Comparison of ENCODE assay signal across 27 cellular contexts in the genomic region with DNA sequence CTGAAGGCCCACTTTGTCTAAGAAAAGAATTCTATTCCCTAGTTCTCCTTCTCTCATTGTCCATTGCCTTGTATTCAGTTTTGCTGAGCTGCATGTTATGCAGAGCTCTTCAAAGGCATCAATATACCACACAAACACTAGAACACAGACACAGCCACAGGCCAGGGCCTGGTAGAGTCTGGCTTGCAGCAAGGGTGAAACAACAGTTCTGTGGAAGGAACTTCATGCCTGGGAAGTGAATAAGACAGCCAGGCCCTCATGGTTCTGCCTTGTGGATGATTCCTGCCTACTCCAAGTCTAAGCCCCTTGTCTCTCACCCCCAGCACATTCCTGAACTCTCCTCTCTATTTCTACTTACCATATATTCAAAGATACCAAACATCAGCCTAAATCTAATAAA. TPM values are rescaled to one million over a fixed set of nuclear protein-coding genes. Genes with fewer than 3 reads are reported as not detected.
DNase-seq lines count a peak whose midpoint lies in the region; ATAC-seq and TF ChIP-seq lines count a peak whose summit lies in the region.
"Had no signal": no experiment of that assay in that cellular context is flagged by ENCODE, and none has a peak within 500 bp of the region (broad histone marks: within the 10 kb centered on the region; RNA-seq: fewer than 3 reads in every experiment).

No MANE protein-coding gene starts in this region.

- intact Hi-C loops in lower lobe of right lung (cut with DNase I): no loop called here

- H3K36me3 ChIP-seq in adipocyte (ENCODE audit: control insufficient read depth, insufficient read depth, low read length, severe bottlenecking) (no peaks in the 10 kb centered on the region), endodermal cell (ENCODE audit: control insufficient read depth, insufficient read depth, low read length) (no peaks in the 10 kb centered on the region), osteoblast (ENCODE audit: insufficient read depth, low read length) (no peaks in the 10 kb centered on the region), lower lobe of right lung (no peaks in the 10 kb centered on the region)

- H3K27me3 Mint-ChIP-seq in endodermal cell (ENCODE audit: insufficient read depth): no peaks in the 10 kb centered on the region
- H3K27me3 Mint-ChIP-seq: CD4-positive, alpha-beta T cell; IgD-negative memory B cell had no signal

- H3K9ac ChIP-seq in adipocyte (ENCODE audit: low read length): no peak overlapping the region
- no peak overlapping the region for H3K9ac ChIP-seq in endodermal cell (ENCODE audit: extremely low read depth, low read length, poor library complexity, severe bottlenecking)
- H3K9ac ChIP-seq: BLaER1 had no signal

- H3K9me3 ChIP-seq in adipocyte (ENCODE audit: control insufficient read depth, low read length) (no peaks in the 10 kb centered on the region), endodermal cell (ENCODE audit: control insufficient read depth, low read length) (no peaks in the 10 kb centered on the region), osteoblast (ENCODE audit: low read depth, low read length) (no peaks in the 10 kb centered on the region), lower lobe of right lung (no peaks in the 10 kb centered on the region)
- H3K9me3 ChIP-seq: BLaER1, Caco-2 had no signal

- no peaks in the 10 kb centered on the region for H3K79me2 ChIP-seq in osteoblast (ENCODE audit: insufficient read depth, low read length)

- H3K27ac ChIP-seq in endodermal cell (ENCODE audit: low read depth, low read length) (no peak overlapping the region), osteoblast (ENCODE audit: low read depth, low read length) (no peak overlapping the region), lower lobe of right lung (no peak overlapping the region)
- H3K27ac ChIP-seq: BLaER1, RWPE1, SK-N-MC had no signal

- H4K20me1 ChIP-seq in osteoblast (ENCODE audit: insufficient read depth, low read length): no peaks in the 10 kb centered on the region
- H4K20me1 ChIP-seq: BLaER1 had no signal

- no peaks in the 10 kb centered on the region for H3K4me1 Mint-ChIP-seq in endodermal cell
- H3K4me1 Mint-ChIP-seq: IgD-negative memory B cell had no signal

- no peaks in the 10 kb centered on the region for H3K27me3 ChIP-seq in adipocyte (replicated peaks; ENCODE audit: control insufficient read depth, insufficient read depth, low read length)
- H3K27me3 ChIP-seq in endodermal cell (ENCODE audit: control insufficient read depth, insufficient read depth, low read length, poor library complexity, severe bottlenecking): no peaks in the 10 kb centered on the region
- H3K27me3 ChIP-seq in osteoblast (ENCODE audit: insufficient read depth, low read length): no peaks in the 10 kb centered on the region
- H3K27me3 ChIP-seq in lower lobe of right lung (ENCODE audit: low read depth): no peaks in the 10 kb centered on the region
- H3K27me3 ChIP-seq: BLaER1 had no signal

- H3K36me3 Mint-ChIP-seq in endodermal cell (ENCODE audit: low read depth): peaks cover 19% of the 10 kb centered on the region

- no peak overlapping the region for H3K4me3 Mint-ChIP-seq in endodermal cell
- H3K4me3 Mint-ChIP-seq: CD4-positive, alpha-beta T cell; IgD-negative memory B cell had no signal

- H3K4me3 ChIP-seq in adipocyte (ENCODE audit: low read length) (no peak overlapping the region), endodermal cell (ENCODE audit: low read length) (no peak overlapping the region), osteoblast (ENCODE audit: insufficient read depth, low read length) (no peak overlapping the region), lower lobe of right lung (no peak overlapping the region)
- H3K4me3 ChIP-seq: BLaER1, SK-N-MC had no signal

- peak; percentile 19 for DNase-seq in GM03348 (ENCODE audit: low spot score)
- peak; percentile 23 for DNase-seq in adipocyte (ENCODE audit: low read depth)
- DNase-seq in endodermal cell: peak; percentile 13
- peak; percentile 83 for DNase-seq in osteoblast (ENCODE audit: insufficient read length, low spot score, missing footprints)
- no peak for DNase-seq in lower lobe of right lung
- no peak for DNase-seq in H4 (ENCODE audit: low spot score)
- no peak for DNase-seq in COLO829 (ENCODE audit: low spot score)
- DNase-seq: Caco-2; CD4-positive, alpha-beta T cell; DMS 273 treated with DMSO at 0.1 percent for 48 hours; DND-41; GDM1; NCI-H1105; NCI-H146; NCI-H2029 treated with DMSO at 0.1 percent for 48 hours; NCI-H2171; NCI-H345; NCI-H524; NCI-H774; NK-92 treated with Interleukin-12 subunit alpha and Interleukin-12 subunit beta, amount 100 ng/mL, for 24 hours; SHP77 treated with DMSO at 0.1 percent for 48 hours had no signal

- ATAC-seq in lower lobe of right lung (no peak), HG02981 (IDR thresholded peaks at IDR 0.05; ENCODE audit: unreplicated experiment) (no peak)
- ATAC-seq: HCT116 had no signal

- TF ChIP-seq CTCF in endodermal cell (conservative IDR thresholded peaks at IDR 0.05): no peak
- no peak for TF ChIP-seq CTCF in osteoblast (IDR thresholded peaks at IDR 0.05; ENCODE audit: extremely low read depth, low read depth, low read length)
- TF ChIP-seq CTCF in lower lobe of right lung (IDR thresholded peaks at IDR 0.05): no peak

- H3K27ac Mint-ChIP-seq in endodermal cell: no peak overlapping the region
- H3K27ac Mint-ChIP-seq: CD4-positive, alpha-beta T cell; IgD-negative memory B cell had no signal

- H3K9me3 Mint-ChIP-seq in endodermal cell: no peaks in the 10 kb centered on the region
- H3K9me3 Mint-ChIP-seq: CD4-positive, alpha-beta T cell; IgD-negative memory B cell had no signal

- H2AFZ ChIP-seq in osteoblast (ENCODE audit: low read length): no peak overlapping the region

- H3K4me1 ChIP-seq in adipocyte (ENCODE audit: control insufficient read depth, insufficient read depth, low read length): peaks cover 8% of the 10 kb centered on the region
- peaks cover 3% of the 10 kb centered on the region for H3K4me1 ChIP-seq in endodermal cell (ENCODE audit: control insufficient read depth, insufficient read depth, low read length)
- peaks cover 7% of the 10 kb centered on the region for H3K4me1 ChIP-seq in osteoblast (ENCODE audit: insufficient read depth, low read length)
- no peaks in the 10 kb centered on the region for H3K4me1 ChIP-seq in lower lobe of right lung
- H3K4me1 ChIP-seq: BLaER1, Caco-2 had no signal

- no peak overlapping the region for H3K4me2 ChIP-seq in osteoblast (ENCODE audit: insufficient read depth, low read length)
- H3K4me2 ChIP-seq: BLaER1 had no signal

RNA-seq across cellular contexts. Expression of a gene that starts 30.8 kb away (rescaled TPM):
- total RNA-seq in endodermal cell: 10 to 100 TPM; 17.5 to 19.4 TPM
- 5.6 TPM for polyA plus RNA-seq in endodermal cell (2013, experiment 1 of 2)
- 5.9 TPM for polyA plus RNA-seq in endodermal cell (2013, experiment 2 of 2)
- 6.2 and 7.1 TPM in 2 replicates for total RNA-seq in osteoblast
- 6.7 TPM for total RNA-seq in lower lobe of right lung
- 0.27 and 0.37 TPM in 2 replicates for total RNA-seq in H4 (2014; rRNA removed; shearing (Covaris generic))

RNA-seq across cellular contexts. Expression of a gene that starts 49.1 kb away (rescaled TPM):
- 10 to 100 TPM; 50.7 to 61.0 TPM for total RNA-seq in endodermal cell
- polyA plus RNA-seq in endodermal cell (2013, experiment 1 of 2): 75.5 TPM
- polyA plus RNA-seq in endodermal cell (2013, experiment 2 of 2): 72.9 TPM
- 24.2 TPM in 2 replicates for total RNA-seq in osteoblast
- total RNA-seq in lower lobe of right lung: 21.7 TPM
- 9.2 and 10.7 TPM in 2 replicates for total RNA-seq in H4 (2014; rRNA removed; shearing (Covaris generic))

Comparison
In these comparisons a context has a peak if more than half of its experiments do, and no peak if none do; other contexts are left out.
1. DNase-seq: peak in GM03348 (single experiment), adipocyte (single experiment), endodermal cell (single experiment) and osteoblast (single experiment); none in lower lobe of right lung (single experiment), H4 (single experiment) and COLO829 (single experiment).